Comparison of ENCODE assay signal across 16 cellular contexts in the genomic region with DNA sequence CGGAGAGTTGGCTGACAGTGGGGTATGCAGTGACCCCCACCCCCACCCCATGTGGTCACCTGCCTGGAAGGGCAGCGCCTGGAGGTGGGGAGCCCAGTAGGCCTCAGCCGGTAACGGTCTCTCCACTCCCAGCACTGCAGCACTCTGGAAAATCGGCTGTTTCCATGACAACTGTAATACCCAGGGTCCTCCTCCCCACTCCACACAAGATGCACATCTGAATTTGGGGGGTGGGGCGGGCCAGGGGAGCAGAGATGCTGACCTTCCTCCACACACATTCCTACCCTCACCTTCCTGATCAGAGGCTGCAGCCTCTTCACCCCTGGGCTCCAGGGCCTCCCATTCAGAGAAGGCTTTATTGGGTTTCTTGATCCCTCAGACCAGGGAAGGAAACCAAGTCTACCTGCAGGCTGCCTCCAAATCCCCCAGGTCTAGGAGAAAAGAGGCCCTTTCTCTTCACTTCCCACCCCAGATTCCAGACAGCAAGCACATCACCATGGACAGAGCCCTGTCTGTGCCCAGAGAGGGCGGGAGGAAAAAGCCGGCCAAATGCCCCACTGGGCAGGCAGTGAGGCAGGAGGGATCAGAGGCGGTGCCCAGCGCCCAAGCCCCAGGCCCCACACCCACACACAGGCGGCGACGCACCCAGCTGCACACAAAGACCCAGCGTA. TPM values are rescaled to one million over a fixed set of nuclear protein-coding genes. Genes with fewer than 3 reads are reported as not detected.
DNase-seq lines count a peak whose midpoint lies in the region; ATAC-seq and TF ChIP-seq lines count a peak whose summit lies in the region.
"Had no signal": no experiment of that assay in that cellular context is flagged by ENCODE, and none has a peak within 500 bp of the region (broad histone marks: within the 10 kb centered on the region; RNA-seq: fewer than 3 reads in every experiment).

No MANE protein-coding gene starts in this region.

- no peaks in the 10 kb centered on the region for H4K20me1 ChIP-seq in GM23248 (ENCODE audit: insufficient read depth)

- peak overlapping the region; percentile 51 for H3K4me3 Mint-ChIP-seq in progenitor cell of endocrine pancreas (ENCODE audit: low read depth)
- H3K4me3 Mint-ChIP-seq: activated CD4-positive, alpha-beta T cell treated with anti-CD3 and anti-CD28 coated beads, Interleukin-2, amount 10 ng/mL, durations not matched to agents 24 days and 14 days; activated T-helper 17 cell treated with anti-CD3 and anti-CD28 coated beads, Interleukin-2, amount 50 U/mL, for 72 hours had no signal

- no peaks in the 10 kb centered on the region for H3F3A ChIP-seq in GM23248 (ENCODE audit: insufficient read depth)

- no peaks in the 10 kb centered on the region for H3K9me2 ChIP-seq in GM23248 (ENCODE audit: insufficient read depth)

- no peaks in the 10 kb centered on the region for H3K4me1 Mint-ChIP-seq in progenitor cell of endocrine pancreas (ENCODE audit: low read depth)
- H3K4me1 Mint-ChIP-seq: activated T-helper 17 cell treated with anti-CD3 and anti-CD28 coated beads, Interleukin-2, amount 50 U/mL, for 72 hours had no signal

- no peak overlapping the region for H3K4me2 ChIP-seq in GM23248 (ENCODE audit: unreplicated experiment)

- H3K4me3 ChIP-seq in GM23248 (no peak overlapping the region), iPS-18a (ENCODE audit: low read length) (peak overlapping the region; percentile 67)

- H3K9me3 ChIP-seq in GM23248 (ENCODE audit: low read depth) (no peaks in the 10 kb centered on the region), iPS-18a (ENCODE audit: control insufficient read depth, low read depth, low read length) (no peaks in the 10 kb centered on the region)

- no peak overlapping the region for H3K27ac Mint-ChIP-seq in progenitor cell of endocrine pancreas
- H3K27ac Mint-ChIP-seq: activated CD4-positive, alpha-beta T cell treated with anti-CD3 and anti-CD28 coated beads, Interleukin-2, amount 10 ng/mL, durations not matched to agents 24 days and 14 days; activated T-helper 17 cell treated with anti-CD3 and anti-CD28 coated beads, Interleukin-2, amount 50 U/mL, for 72 hours had no signal

- WGBS in GM23248 (ENCODE audit: low coverage in 1 of 2, low lambda C conversion rate in 2 of 2, missing lambda C conversion rate in 2 of 2), 2 experiments = 20 to 22% methylated on average over 14 of the region's 14 CpGs

- H3K9ac ChIP-seq in GM23248 (no peak overlapping the region), iPS-18a (ENCODE audit: low read length) (peak overlapping the region; percentile 33)

- H3K27me3 ChIP-seq in GM23248 (replicated peaks; ENCODE audit: insufficient read depth) (peaks cover 45% of the 10 kb centered on the region), iPS-18a (ENCODE audit: control insufficient read depth, insufficient read depth, low read length) (peaks cover 52% of the 10 kb centered on the region)

- no peak overlapping the region for H3K27ac ChIP-seq in GM23248
- H3K27ac ChIP-seq in iPS-18a (ENCODE audit: low read length) = no peak overlapping the region

- TF ChIP-seq CTCF in progenitor cell of endocrine pancreas (IDR thresholded peaks at IDR 0.05; ENCODE audit: unreplicated experiment) = no peak
- TF ChIP-seq CTCF in GM20000 (IDR thresholded peaks at IDR 0.05; ENCODE audit: extremely low read depth, missing control alignments) = no peak

- H3K36me3 Mint-ChIP-seq in progenitor cell of endocrine pancreas (ENCODE audit: insufficient read depth) = no peaks in the 10 kb centered on the region

- H2AFZ ChIP-seq in GM23248 = no peak overlapping the region

- ATAC-seq in SK-N-SH treated with all-trans-retinoic acid at 6 μM for 48 hours (peak; percentile 43), HG02678 (IDR thresholded peaks at IDR 0.05; ENCODE audit: unreplicated experiment) (no peak)
- ATAC-seq: activated T-helper 17 cell treated with anti-CD3 and anti-CD28 coated beads, Interleukin-2, amount 50 U/mL, for 72 hours had no signal

- peaks cover 36% of the 10 kb centered on the region for H3K27me3 Mint-ChIP-seq in progenitor cell of endocrine pancreas

- no peaks in the 10 kb centered on the region for H3K9me3 Mint-ChIP-seq in progenitor cell of endocrine pancreas (ENCODE audit: low read depth)
- H3K9me3 Mint-ChIP-seq: activated CD4-positive, alpha-beta T cell treated with anti-CD3 and anti-CD28 coated beads, Interleukin-2, amount 10 ng/mL, durations not matched to agents 24 days and 14 days; activated T-helper 17 cell treated with anti-CD3 and anti-CD28 coated beads, Interleukin-2, amount 50 U/mL, for 72 hours had no signal

- H3K79me2 ChIP-seq in GM23248 (ENCODE audit: insufficient read depth) = no peaks in the 10 kb centered on the region

- peak; percentile 36 for DNase-seq in GM23248
- no peak for DNase-seq in progenitor cell of endocrine pancreas (ENCODE audit: low spot score, unreplicated experiment)
- no peak for DNase-seq in GM20000 (ENCODE audit: low spot score)
- no peak for DNase-seq in NAMALWA (ENCODE audit: low spot score)
- no peak for DNase-seq in OCI-M2 (lab: John Stamatoyannopoulos, UW; ENCODE audit: unreplicated experiment)
- DNase-seq: activated CD4-positive, alpha-beta T cell treated with anti-CD3 and anti-CD28 coated beads, Interleukin-2, amount 10 ng/mL, durations not matched to agents 24 days and 14 days; AML-193; NK-92 treated with Interleukin-12 subunit alpha and Interleukin-12 subunit beta, amount 100 ng/mL, for 24 hours; stimulated activated CD4-positive, alpha-beta T cell treated with anti-CD3 and anti-CD28 coated beads, Interleukin-2, amount 100 ng/mL, for 24 hours; T-helper 1 cell had no signal

- in situ Hi-C loops in GM23248 (cut with MboI) = no loop called here

- H3K36me3 ChIP-seq in GM23248 (ENCODE audit: low read depth) (no peaks in the 10 kb centered on the region), iPS-18a (ENCODE audit: control insufficient read depth, low read depth, low read length) (no peaks in the 10 kb centered on the region)

- H3K4me1 ChIP-seq in GM23248 (ENCODE audit: insufficient read depth) (no peaks in the 10 kb centered on the region), iPS-18a (ENCODE audit: control insufficient read depth, low read depth, low read length) (peaks cover 6% of the 10 kb centered on the region)

TF ChIP-seq in SK-N-SH treated with all-trans-retinoic acid at 6 μM for 48 hours, 23 proteins besides CTCF, POLR2A, EP300 and RAD21:
- TF ChIP-seq CSDC2 (CRISPR knock-in tag; IDR thresholded peaks at IDR 0.05) = no peak
- no peak for TF ChIP-seq ZNF8 (CRISPR knock-in tag; IDR thresholded peaks at IDR 0.05)

RNA-seq across cellular contexts. Expression of a gene that starts 46.5 kb away (rescaled TPM):
- not detected in 2 replicates for total RNA-seq in GM23248 (2014; rRNA removed; shearing (Covaris generic))
- not detected in 2 replicates for polyA plus RNA-seq in GM23248 (2016; fragmentation: Nextera tagmentation; extraction: Ambion mirVana)
- total RNA-seq in progenitor cell of endocrine pancreas = not detected in 2 replicates
- total RNA-seq: activated CD4-positive, alpha-beta T cell treated with anti-CD3 and anti-CD28 coated beads, Interleukin-2, amount 10 ng/mL, durations not matched to agents 24 days and 14 days; activated T-helper 17 cell treated with anti-CD3 and anti-CD28 coated beads, Interleukin-2, amount 50 U/mL, for 72 hours; LHCN-M2 had no signal
- polyA plus RNA-seq: keratinocyte had no signal
